9 cellular contexts compared by ENCODE assay signal in genomic region chr10:84540022-84540616, GRCh38.
A peak's percentile ranks its signal among the peaks of the same experiment; 100 is the strongest.
DNase-seq lines count a peak whose midpoint lies in the region; ATAC-seq and TF ChIP-seq lines count a peak whose summit lies in the region.
"Had no signal": no experiment of that assay in that cellular context is flagged by ENCODE, and none has a peak within 500 bp of the region (broad histone marks: within the 10 kb centered on the region; RNA-seq: fewer than 3 reads in every experiment).

No MANE protein-coding gene starts in this region.

- H4K20me1 ChIP-seq in osteoblast (ENCODE audit: insufficient read depth, low read length): no peaks in the 10 kb centered on the region

- peaks cover 24% of the 10 kb centered on the region for H3K27me3 Mint-ChIP-seq in activated naive CD8-positive, alpha-beta T cell treated with anti-CD3 and anti-CD28 coated beads, Interleukin-2, amount 50 U/mL, for 24 hours

- peak overlapping the region; percentile 81 for H2AFZ ChIP-seq in osteoblast (ENCODE audit: low read length)

- H3K9me3 ChIP-seq in osteoblast (ENCODE audit: low read depth, low read length): no peaks in the 10 kb centered on the region
- no peaks in the 10 kb centered on the region for H3K9me3 ChIP-seq in thyroid gland
- no peaks in the 10 kb centered on the region for H3K9me3 ChIP-seq in sigmoid colon

- H3K27ac Mint-ChIP-seq in activated naive CD8-positive, alpha-beta T cell treated with anti-CD3 and anti-CD28 coated beads, Interleukin-2, amount 50 U/mL, for 24 hours: no peak overlapping the region
- H3K27ac Mint-ChIP-seq: activated naive CD4-positive, alpha-beta T cell treated with anti-CD3 and anti-CD28 coated beads, Interleukin-2, amount 50 U/mL, for 72 hours had no signal

- H3K36me3 Mint-ChIP-seq in activated naive CD8-positive, alpha-beta T cell treated with anti-CD3 and anti-CD28 coated beads, Interleukin-2, amount 50 U/mL, for 24 hours (ENCODE audit: low read depth): no peaks in the 10 kb centered on the region
- H3K36me3 Mint-ChIP-seq: activated naive CD4-positive, alpha-beta T cell treated with anti-CD3 and anti-CD28 coated beads, Interleukin-2, amount 50 U/mL, for 72 hours had no signal

- H3K27ac ChIP-seq in osteoblast (ENCODE audit: low read depth, low read length) (peak overlapping the region; percentile 92), thyroid gland (no peak overlapping the region), sigmoid colon (no peak overlapping the region)

- peak overlapping the region; percentile 14 for H3K4me3 Mint-ChIP-seq in activated naive CD8-positive, alpha-beta T cell treated with anti-CD3 and anti-CD28 coated beads, Interleukin-2, amount 50 U/mL, for 24 hours

- H3K4me1 Mint-ChIP-seq in activated naive CD8-positive, alpha-beta T cell treated with anti-CD3 and anti-CD28 coated beads, Interleukin-2, amount 50 U/mL, for 24 hours: peaks cover 9% of the 10 kb centered on the region

- no peak for DNase-seq in activated naive CD8-positive, alpha-beta T cell treated with anti-CD3 and anti-CD28 coated beads, Interleukin-2, amount 50 U/mL, for 24 hours
- DNase-seq in osteoblast (ENCODE audit: insufficient read length, low spot score, missing footprints): peak; percentile 95
- DNase-seq in sciatic nerve (ENCODE audit: low spot score): no peak
- DNase-seq in NCI-H146 (lab: John Stamatoyannopoulos, UW): no peak
- no peak for DNase-seq in thyroid gland
- DNase-seq in sigmoid colon: no peak

- WGBS in thyroid gland, 2 donors: 41 to 45% methylated on average over 7 to 8 of the region's 8 CpGs
- 30 to 36% methylated on average over 8 of the region's 8 CpGs for WGBS in sigmoid colon, 2 donors

- H3K9me3 Mint-ChIP-seq in activated naive CD8-positive, alpha-beta T cell treated with anti-CD3 and anti-CD28 coated beads, Interleukin-2, amount 50 U/mL, for 24 hours: no peaks in the 10 kb centered on the region
- H3K9me3 Mint-ChIP-seq: activated naive CD4-positive, alpha-beta T cell treated with anti-CD3 and anti-CD28 coated beads, Interleukin-2, amount 50 U/mL, for 72 hours had no signal

- intact Hi-C loops in sciatic nerve (cut with DNase I) (no loop called here), thyroid gland (cut with DNase I) (loop anchor here (5.0 kb wide), 1 partner anchor 62 kb away; no protein-coding TSS in a partner anchor), sigmoid colon (cut with DNase I) (loop anchor here (2.0 to 5.0 kb wide), 2 partner anchors 202 to 1837 kb away; no protein-coding TSS in a partner anchor)

- no peaks in the 10 kb centered on the region for H3K79me2 ChIP-seq in osteoblast (ENCODE audit: insufficient read depth, low read length)

- H3K36me3 ChIP-seq in osteoblast (ENCODE audit: insufficient read depth, low read length) (no peaks in the 10 kb centered on the region), thyroid gland (no peaks in the 10 kb centered on the region), sigmoid colon (no peaks in the 10 kb centered on the region)

- no peak for TF ChIP-seq POLR2A in thyroid gland (IDR thresholded peaks at IDR 0.05)
- no peak for TF ChIP-seq POLR2A in sigmoid colon (IDR thresholded peaks at IDR 0.05)

- TF ChIP-seq EP300 in sigmoid colon (IDR thresholded peaks at IDR 0.05): no peak

- H3K4me2 ChIP-seq in osteoblast (ENCODE audit: insufficient read depth, low read length): peak overlapping the region; percentile 87

- peaks cover 21% of the 10 kb centered on the region for H3K4me1 ChIP-seq in osteoblast (ENCODE audit: insufficient read depth, low read length)
- H3K4me1 ChIP-seq in thyroid gland: peaks cover 14 to 29% of the 10 kb centered on the region in 2 donors
- H3K4me1 ChIP-seq in sigmoid colon: peaks cover 0 to 13% (median 10%) of the 10 kb centered on the region in 4 donors

- no peaks in the 10 kb centered on the region for H3K27me3 ChIP-seq in osteoblast (ENCODE audit: insufficient read depth, low read length)
- no peaks in the 10 kb centered on the region for H3K27me3 ChIP-seq in thyroid gland
- peaks cover 0 to 15% (median 0%) of the 10 kb centered on the region in 3 donors for H3K27me3 ChIP-seq in sigmoid colon

- TF ChIP-seq CTCF in osteoblast (IDR thresholded peaks at IDR 0.05; ENCODE audit: extremely low read depth, low read depth, low read length): no peak
- TF ChIP-seq CTCF in thyroid gland (IDR thresholded peaks at IDR 0.05): no peak
- TF ChIP-seq CTCF in sigmoid colon (IDR thresholded peaks at IDR 0.05): no peak

- H3K4me3 ChIP-seq in osteoblast (ENCODE audit: insufficient read depth, low read length): peak overlapping the region; percentile 74
- H3K4me3 ChIP-seq in thyroid gland (replicated peaks in 1 of 3): peak overlapping the region in 1 of 3 donors; percentile 18
- H3K4me3 ChIP-seq in sigmoid colon: peak overlapping the region in 2 of 4 donors; percentile 47 to 48

- peak; percentile 23 for ATAC-seq in GM19023 (IDR thresholded peaks at IDR 0.05; ENCODE audit: unreplicated experiment)
- ATAC-seq in HG02973 (IDR thresholded peaks at IDR 0.05; ENCODE audit: unreplicated experiment): peak; percentile 5
- ATAC-seq in activated naive CD8-positive, alpha-beta T cell treated with anti-CD3 and anti-CD28 coated beads, Interleukin-2, amount 50 U/mL, for 24 hours: no peak
- ATAC-seq in sciatic nerve: no peak

Comparison
In these comparisons a context has a peak if more than half of its experiments do, and no peak if none do; other contexts are left out.
1. ATAC-seq: peak in GM19023 (single experiment) and HG02973 (single experiment); none in activated naive CD8-positive, alpha-beta T cell treated with anti-CD3 and anti-CD28 coated beads, Interleukin-2, amount 50 U/mL, for 24 hours (single experiment) and sciatic nerve (single experiment).